In genomic region chr2:159243521-159243920, GRCh38 we compare ENCODE assay signal across 25 cellular contexts.
"Had no signal": no experiment of that assay in that cellular context is flagged by ENCODE, and none has a peak within 500 bp of the region (broad histone marks: within the 10 kb centered on the region; RNA-seq: fewer than 3 reads in every experiment).

No MANE protein-coding gene starts in this region.

- H3K4me1 Mint-ChIP-seq: activated B cell treated with CpG ODN at 0.5 μM for 24 hours; activated CD4-positive, alpha-beta T cell treated with anti-CD3 and anti-CD28 coated beads, Interleukin-2, amount 10 ng/mL, durations not matched to agents 7 days and 5 days; activated naive CD8-positive, alpha-beta T cell treated with anti-CD3 and anti-CD28 coated beads for 36 hours had no signal

- H3K27ac ChIP-seq: brain microvascular endothelial cell, Peyer's patch had no signal

- H3K27ac Mint-ChIP-seq: activated B cell treated with CpG ODN at 0.5 μM for 24 hours; activated CD4-positive, alpha-beta memory T cell treated with anti-CD3 and anti-CD28 coated beads for 36 hours; activated CD4-positive, alpha-beta T cell treated with anti-CD3 and anti-CD28 coated beads, Interleukin-2, amount 10 ng/mL, durations not matched to agents 7 days and 5 days; activated naive CD4-positive, alpha-beta T cell treated with anti-CD3 and anti-CD28 coated beads for 36 hours; activated naive CD8-positive, alpha-beta T cell treated with anti-CD3 and anti-CD28 coated beads for 36 hours; T-helper 17 cell had no signal

- H3K4me3 Mint-ChIP-seq: activated B cell treated with CpG ODN at 0.5 μM for 24 hours; activated CD4-positive, alpha-beta memory T cell treated with anti-CD3 and anti-CD28 coated beads for 36 hours; activated CD4-positive, alpha-beta T cell treated with anti-CD3 and anti-CD28 coated beads, Interleukin-2, amount 10 ng/mL, durations not matched to agents 7 days and 5 days; activated naive CD4-positive, alpha-beta T cell treated with anti-CD3 and anti-CD28 coated beads for 36 hours; activated naive CD8-positive, alpha-beta T cell treated with anti-CD3 and anti-CD28 coated beads for 36 hours; activated T-cell treated with anti-CD3 and anti-CD28 coated beads, Interleukin-2, amount 50 U/mL, for 4 hours; T-helper 17 cell had no signal

- H3K4me3 ChIP-seq: Peyer's patch had no signal

- DNase-seq: activated B cell treated with CpG ODN at 0.5 μM for 24 hours; activated CD4-positive, alpha-beta memory T cell treated with anti-CD3 and anti-CD28 coated beads for 36 hours; activated CD4-positive, alpha-beta T cell treated with anti-CD3 and anti-CD28 coated beads, Interleukin-2, amount 10 ng/mL, durations not matched to agents 7 days and 5 days; activated CD8-positive, alpha-beta memory T cell treated with anti-CD3 and anti-CD28 coated beads for 24 hours; activated gamma-delta T cell; activated naive CD4-positive, alpha-beta T cell treated with anti-CD3 and anti-CD28 coated beads for 36 hours; activated naive CD8-positive, alpha-beta T cell treated with anti-CD3 and anti-CD28 coated beads for 36 hours; activated T-cell treated with anti-CD3 and anti-CD28 coated beads, Interleukin-2, amount 50 U/mL, for 4 hours; brain microvascular endothelial cell; central memory CD4-positive, alpha-beta T cell; Kasumi-1; KBM-7; NCI-H1048; NCI-H1417; NCI-H1930; NCI-H2171 treated with DMSO at 0.1 percent for 48 hours; NCI-H226; NCI-H526; NK-92 treated with Interleukin-12 subunit alpha and Interleukin-12 subunit beta, amount 100 ng/mL, for 24 hours; OCI-M1; Peyer's patch; SHP77 treated with DMSO at 0.1 percent for 48 hours; T-helper 17 cell; T1000 had no signal

- H3K4me1 ChIP-seq: Peyer's patch had no signal

- H3K9me3 ChIP-seq: Peyer's patch had no signal

- H3K9me3 Mint-ChIP-seq: activated CD4-positive, alpha-beta memory T cell treated with anti-CD3 and anti-CD28 coated beads for 36 hours; activated naive CD4-positive, alpha-beta T cell treated with anti-CD3 and anti-CD28 coated beads for 36 hours had no signal

- H3K27me3 Mint-ChIP-seq: activated B cell treated with CpG ODN at 0.5 μM for 24 hours; activated CD4-positive, alpha-beta memory T cell treated with anti-CD3 and anti-CD28 coated beads for 36 hours; activated CD4-positive, alpha-beta T cell treated with anti-CD3 and anti-CD28 coated beads, Interleukin-2, amount 10 ng/mL, durations not matched to agents 7 days and 5 days; activated naive CD8-positive, alpha-beta T cell treated with anti-CD3 and anti-CD28 coated beads for 36 hours; T-helper 17 cell had no signal

- H3K27me3 ChIP-seq: brain microvascular endothelial cell, Peyer's patch had no signal

- FAIRE-seq: TTC549 had no signal
